9 cellular contexts compared by ENCODE assay signal in genomic region chr6:150006961-150007464, GRCh38. TPM values are rescaled to one million over a fixed set of nuclear protein-coding genes. Genes with fewer than 3 reads are reported as not detected.
DNase-seq lines count a peak whose midpoint lies in the region; ATAC-seq, FAIRE-seq and TF ChIP-seq lines count a peak whose summit lies in the region.
"Had no signal": no experiment of that assay in that cellular context is flagged by ENCODE, and none has a peak within 500 bp of the region (broad histone marks: within the 10 kb centered on the region; RNA-seq: fewer than 3 reads in every experiment).

No MANE protein-coding gene starts in this region.

- no peaks in the 10 kb centered on the region for H3K9me3 ChIP-seq in CD4-positive, CD25-positive, alpha-beta regulatory T cell (ENCODE audit: control insufficient read depth in 2 of 2, low read length in 2 of 2)
- H3K9me3 ChIP-seq in HAP-1, result no peaks in the 10 kb centered on the region

- peak in 2 of 3 donors; percentile 24 to 52 for DNase-seq in CD4-positive, CD25-positive, alpha-beta regulatory T cell
- DNase-seq in HAP-1 (ENCODE audit: low spot score in 2 of 2), result peak; percentile 7 to 57
- DNase-seq in epithelial cell of esophagus (ENCODE audit: low read depth), result peak; percentile 29
- peak; percentile 46 for DNase-seq in stimulated activated CD4-positive, alpha-beta T cell treated with anti-CD3 and anti-CD28 coated beads, Interleukin-4, amount 100 ng/mL, for 1 hour
- no peak for DNase-seq in NK-92 (lab: John Stamatoyannopoulos, UW; ENCODE audit: unreplicated experiment)
- DNase-seq in GM19239 (ENCODE audit: insufficient read length, low spot score), result no peak
- DNase-seq in mesenteric fat pad (ENCODE audit: low spot score), result no peak

- no peak overlapping the region for H3K4me3 ChIP-seq in CD4-positive, CD25-positive, alpha-beta regulatory T cell (ENCODE audit: low read depth, low read length)
- no peak overlapping the region for H3K4me3 ChIP-seq in HAP-1
- no peak overlapping the region for H3K4me3 ChIP-seq in epithelial cell of esophagus (ENCODE audit: low read length)

- no peak overlapping the region for H3K27ac ChIP-seq in CD4-positive, CD25-positive, alpha-beta regulatory T cell (ENCODE audit: insufficient read depth, low read length, poor library complexity, severe bottlenecking)

- H3K27me3 Mint-ChIP-seq in CD4-positive, CD25-positive, alpha-beta regulatory T cell, result peaks cover 63% of the 10 kb centered on the region

- H3K4me1 Mint-ChIP-seq in CD4-positive, CD25-positive, alpha-beta regulatory T cell, result peaks cover 0 to 38% (median 17%) of the 10 kb centered on the region in 4 donors

- in situ Hi-C loops in HAP-1 (cut with MboI; ENCODE audit: low sequenced_read_pairs), result loop anchor here (5.0 to 25.0 kb wide), 2 partner anchors 70 to 170 kb away; no protein-coding TSS in a partner anchor

- no peak for ATAC-seq in CD4-positive, CD25-positive, alpha-beta regulatory T cell (ENCODE audit: low read depth in 2 of 2)
- peak; percentile 27; the same call in 1 of the 3 replicates for ATAC-seq in SK-N-SH treated with all-trans-retinoic acid at 6 μM for 48 hours

- TF ChIP-seq CTCF in epithelial cell of esophagus (IDR thresholded peaks at IDR 0.05; ENCODE audit: insufficient read depth, low read depth, low read length, missing control alignments), result peak; percentile 61

- H3K4me3 Mint-ChIP-seq in CD4-positive, CD25-positive, alpha-beta regulatory T cell, result peak overlapping the region; percentile 22 to 72 (median 64)

- peaks cover 19% of the 10 kb centered on the region for H3K27me3 ChIP-seq in CD4-positive, CD25-positive, alpha-beta regulatory T cell (ENCODE audit: control insufficient read depth, insufficient read depth, low read length)
- peaks cover 11% of the 10 kb centered on the region for H3K27me3 ChIP-seq in HAP-1 (ENCODE audit: low read depth)

- peaks cover 16% of the 10 kb centered on the region for H3K4me1 ChIP-seq in CD4-positive, CD25-positive, alpha-beta regulatory T cell (ENCODE audit: control insufficient read depth, insufficient read depth, low read length, poor library complexity, severe bottlenecking)
- no peaks in the 10 kb centered on the region for H3K4me1 ChIP-seq in HAP-1

- no peaks in the 10 kb centered on the region for H3K36me3 ChIP-seq in CD4-positive, CD25-positive, alpha-beta regulatory T cell (ENCODE audit: control insufficient read depth, insufficient read depth, low read length)
- no peaks in the 10 kb centered on the region; the same call in 1 of the 2 replicates for H3K36me3 ChIP-seq in HAP-1 (replicated peaks)

- FAIRE-seq in GM19239 (lab: Jason Lieb, UNC), result no peak

- H3K27ac Mint-ChIP-seq in CD4-positive, CD25-positive, alpha-beta regulatory T cell, result no peak overlapping the region

- no peaks in the 10 kb centered on the region for H3K9me3 Mint-ChIP-seq in CD4-positive, CD25-positive, alpha-beta regulatory T cell
- H3K9me3 Mint-ChIP-seq: IgD-negative memory B cell had no signal

- no peaks in the 10 kb centered on the region for H3K36me3 Mint-ChIP-seq in CD4-positive, CD25-positive, alpha-beta regulatory T cell
- H3K36me3 Mint-ChIP-seq: IgD-negative memory B cell had no signal

TF ChIP-seq in SK-N-SH treated with all-trans-retinoic acid at 6 μM for 48 hours, 23 proteins besides CTCF, POLR2A, EP300 and RAD21:
- TF ChIP-seq ESRRG (CRISPR knock-in tag; IDR thresholded peaks at IDR 0.05) (no peak), ZNF70 (CRISPR knock-in tag; IDR thresholded peaks at IDR 0.05) (no peak), CSRNP3 (CRISPR knock-in tag; IDR thresholded peaks at IDR 0.05) (no peak), POU6F1 (CRISPR knock-in tag; IDR thresholded peaks at IDR 0.05; ENCODE audit: borderline replicate concordance, low read depth) (no peak), BACH2 (CRISPR knock-in tag; IDR thresholded peaks at IDR 0.05; ENCODE audit: borderline replicate concordance) (no peak), ZNF8 (CRISPR knock-in tag; IDR thresholded peaks at IDR 0.05) (no peak), OSR1 (CRISPR knock-in tag; IDR thresholded peaks at IDR 0.05) (no peak), TSHZ2 (CRISPR knock-in tag; IDR thresholded peaks at IDR 0.05) (no peak)

RNA-seq across cellular contexts. Expression of gene RAET1L, which starts 18.3 kb away (rescaled TPM):
- total RNA-seq in CD4-positive, CD25-positive, alpha-beta regulatory T cell, result not detected
- not detected for polyA plus RNA-seq in CD4-positive, CD25-positive, alpha-beta regulatory T cell
- total RNA-seq in mesenteric fat pad, result not detected
- polyA plus RNA-seq: IgD-negative memory B cell had no signal

RNA-seq across cellular contexts. Expression of gene ULBP1, which starts 43.3 kb away (rescaled TPM):
- 0.64 TPM for total RNA-seq in CD4-positive, CD25-positive, alpha-beta regulatory T cell
- not detected for polyA plus RNA-seq in CD4-positive, CD25-positive, alpha-beta regulatory T cell
- 0.19 TPM for total RNA-seq in mesenteric fat pad
- polyA plus RNA-seq: IgD-negative memory B cell had no signal

Comparison
In these comparisons a context has a peak if more than half of its experiments do, and no peak if none do; other contexts are left out.
1. DNase-seq: peak in CD4-positive, CD25-positive, alpha-beta regulatory T cell (2 of 3), HAP-1 (2 of 2), epithelial cell of esophagus (single experiment) and stimulated activated CD4-positive, alpha-beta T cell treated with anti-CD3 and anti-CD28 coated beads, Interleukin-4, amount 100 ng/mL, for 1 hour (single experiment); none in NK-92 (single experiment), GM19239 (single experiment) and mesenteric fat pad (single experiment).